In genomic region chr6:90485615-90486277, GRCh38 we compare ENCODE assay signal across 22 cellular contexts.
DNase-seq lines count a peak whose midpoint lies in the region; TF ChIP-seq lines count a peak whose summit lies in the region.
"Had no signal": no experiment of that assay in that cellular context is flagged by ENCODE, and none has a peak within 500 bp of the region (broad histone marks: within the 10 kb centered on the region; RNA-seq: fewer than 3 reads in every experiment).

No MANE protein-coding gene starts in this region.

- no peaks in the 10 kb centered on the region for H3K79me2 ChIP-seq in MM.1S (ENCODE audit: low read length)

- intact Hi-C loops in dorsolateral prefrontal cortex (cut with DNase I) (loop anchor here in 1 of 2 donors (10.0 kb wide), 1 partner anchor 99 kb away; the partner anchor contains the start of gene MAP3K7), Caco-2 (cut with micrococcal nuclease; ENCODE audit: unreplicated experiment) (no loop called here)

- H3K9me3 ChIP-seq in MM.1S (replicated peaks; ENCODE audit: insufficient read depth, low read length): no peaks in the 10 kb centered on the region
- H3K9me3 ChIP-seq in Caco-2: no peaks in the 10 kb centered on the region
- H3K9me3 ChIP-seq: HAP-1, stomach, transverse colon had no signal

- no peaks in the 10 kb centered on the region for H4K20me1 ChIP-seq in MM.1S (ENCODE audit: insufficient read depth, low read length)

- no peak overlapping the region for H3K9ac ChIP-seq in MM.1S (ENCODE audit: low read length)

- no peak overlapping the region for H3K27ac ChIP-seq in MM.1S (ENCODE audit: low read length)
- peak overlapping the region in 48 of 59 donors; percentile 3 to 94 (median 81) for H3K27ac ChIP-seq in dorsolateral prefrontal cortex
- H3K27ac ChIP-seq in temporal lobe (ENCODE audit: low read depth, low read length): peak overlapping the region; percentile 84
- H3K27ac ChIP-seq: spleen, stomach, transverse colon had no signal

- H3K9me3 Mint-ChIP-seq in Caco-2 (ENCODE audit: unreplicated experiment): peaks cover 9% of the 10 kb centered on the region

- no peaks in the 10 kb centered on the region for H3F3A ChIP-seq in MM.1S (ENCODE audit: insufficient read depth, low read length)

- H3K36me3 ChIP-seq in MM.1S (replicated peaks; ENCODE audit: insufficient read depth, low read length) (no peaks in the 10 kb centered on the region), Caco-2 (ENCODE audit: control insufficient read depth, insufficient read depth, low read length) (no peaks in the 10 kb centered on the region)
- H3K36me3 ChIP-seq: HAP-1, spleen, stomach, transverse colon had no signal

- TF ChIP-seq CTCF in MM.1S (IDR thresholded peaks at IDR 0.05; ENCODE audit: low read length) (no peak), dorsolateral prefrontal cortex (IDR thresholded peaks at IDR 0.05 in 54 of 56, conservative IDR thresholded peaks at IDR 0.05 in 2 of 56; ENCODE audit: low read depth in 1 of 56, partially characterized antibody in 56 of 56) (no peak), Caco-2 (IDR thresholded peaks at IDR 0.05; ENCODE audit: insufficient read depth in 1 of 2, low read depth in 1 of 2, low read length in 1 of 2, severe bottlenecking in 1 of 2, unreplicated experiment in 1 of 2) (no peak)

- H3K4me3 ChIP-seq in MM.1S (ENCODE audit: low read length) (no peak overlapping the region), dorsolateral prefrontal cortex (peak overlapping the region in 1 of 59 donors; percentile 34), Caco-2 (ENCODE audit: low read depth, low read length) (no peak overlapping the region)
- H3K4me3 ChIP-seq: HAP-1, spleen, stomach, transverse colon had no signal

- no peaks in the 10 kb centered on the region for H3K4me1 ChIP-seq in MM.1S (ENCODE audit: low read length)
- no peaks in the 10 kb centered on the region for H3K4me1 ChIP-seq in Caco-2
- H3K4me1 ChIP-seq: spleen, stomach had no signal

- no peak overlapping the region for H3K4me2 ChIP-seq in MM.1S (ENCODE audit: low read depth, low read length)

- POLR2A ChIA-PET in Caco-2 (lab: Charles Lee): no interaction called here

- H3K27me3 ChIP-seq in MM.1S (replicated peaks; ENCODE audit: insufficient read depth, low read length) (no peaks in the 10 kb centered on the region), dorsolateral prefrontal cortex (no peaks in the 10 kb centered on the region), Caco-2 (replicated peaks; ENCODE audit: control insufficient read depth, insufficient read depth, low read length) (no peaks in the 10 kb centered on the region; the same call in none of the 2 replicates)
- H3K27me3 ChIP-seq: spleen, stomach, transverse colon had no signal

- H3K4me1 Mint-ChIP-seq in Caco-2 (ENCODE audit: low read depth, unreplicated experiment): no peaks in the 10 kb centered on the region
- H3K4me1 Mint-ChIP-seq: activated naive CD4-positive, alpha-beta T cell treated with anti-CD3 and anti-CD28 coated beads, Interleukin-2, amount 10 ng/mL, durations not matched to agents 7 days and 5 days had no signal

- BruUV-seq in Caco-2 (replicated peaks; lab: Mats Ljungman, UMichigan): no TSS peak

- no peaks in the 10 kb centered on the region for H3K36me3 Mint-ChIP-seq in Caco-2 (ENCODE audit: insufficient read depth, unreplicated experiment)

- H3K27me3 Mint-ChIP-seq in Caco-2 (ENCODE audit: insufficient read depth, unreplicated experiment): no peaks in the 10 kb centered on the region

- no peak overlapping the region for H3K27ac Mint-ChIP-seq in Caco-2 (ENCODE audit: unreplicated experiment)
- H3K27ac Mint-ChIP-seq: activated CD8-positive, alpha-beta T cell treated with anti-CD3 and anti-CD28 coated beads for 36 hours; activated naive CD4-positive, alpha-beta T cell treated with anti-CD3 and anti-CD28 coated beads, Interleukin-2, amount 10 ng/mL, durations not matched to agents 7 days and 5 days had no signal

- CTCF ChIA-PET in Caco-2 (lab: Charles Lee): no interaction called here

- DNase-seq in NOMO-1 treated with DMSO at 0.1 percent for 48 hours (lab: John Stamatoyannopoulos, UW; ENCODE audit: unreplicated experiment): peak; percentile 4
- no peak for DNase-seq in NOMO-1 (lab: John Stamatoyannopoulos, UW; ENCODE audit: unreplicated experiment in 2 of 2)
- peak; percentile 32 for DNase-seq in MM.1S
- DNase-seq in dorsolateral prefrontal cortex: no peak
- no peak for DNase-seq in DMS79 treated with DMSO at 0.1 percent for 48 hours (lab: John Stamatoyannopoulos, UW)
- DNase-seq in NCI-H345 (lab: John Stamatoyannopoulos, UW): no peak
- DNase-seq in Caco-2: no peak
- DNase-seq: 8988T; activated CD8-positive, alpha-beta T cell treated with anti-CD3 and anti-CD28 coated beads for 36 hours; activated naive CD4-positive, alpha-beta T cell treated with anti-CD3 and anti-CD28 coated beads, Interleukin-2, amount 10 ng/mL, durations not matched to agents 7 days and 5 days; activated T-cell treated with anti-CD3 and anti-CD28 coated beads, Interleukin-2, amount 50 U/mL, for 1 hour; AML-193; cortex of kidney; glutamatergic neuron; NCI-H1436; NCI-H524 treated with DMSO at 0.1 percent for 48 hours; spleen; stimulated activated CD4-positive, alpha-beta T cell treated with anti-CD3 and anti-CD28 coated beads, Interleukin-4, amount 100 ng/mL, for 24 hours; stomach; transverse colon had no signal

- H3K9me2 ChIP-seq in MM.1S (replicated peaks; ENCODE audit: insufficient read depth, low read length): no peaks in the 10 kb centered on the region

- H2AFZ ChIP-seq in MM.1S (ENCODE audit: low read length): no peak overlapping the region

- no peak overlapping the region for H3K4me3 Mint-ChIP-seq in Caco-2 (ENCODE audit: unreplicated experiment)
- H3K4me3 Mint-ChIP-seq: activated CD8-positive, alpha-beta T cell treated with anti-CD3 and anti-CD28 coated beads for 36 hours; activated naive CD4-positive, alpha-beta T cell treated with anti-CD3 and anti-CD28 coated beads, Interleukin-2, amount 10 ng/mL, durations not matched to agents 7 days and 5 days had no signal

Comparison
In these comparisons a context has a peak if more than half of its experiments do, and no peak if none do; other contexts are left out.
1. DNase-seq: peak in NOMO-1 treated with DMSO at 0.1 percent for 48 hours (single experiment) and MM.1S (single experiment); none in NOMO-1 (0 of 2), dorsolateral prefrontal cortex (0 of 10), DMS79 treated with DMSO at 0.1 percent for 48 hours (single experiment), NCI-H345 (single experiment) and Caco-2 (0 of 2).